23 cellular contexts compared by ENCODE assay signal in genomic region chr1:75811211-75811981, GRCh38. TPM values are rescaled to one million over a fixed set of nuclear protein-coding genes. Genes with fewer than 3 reads are reported as not detected.
DNase-seq lines count a peak whose midpoint lies in the region; ATAC-seq and TF ChIP-seq lines count a peak whose summit lies in the region.
"Had no signal": no experiment of that assay in that cellular context is flagged by ENCODE, and none has a peak within 500 bp of the region (broad histone marks: within the 10 kb centered on the region; RNA-seq: fewer than 3 reads in every experiment).

No MANE protein-coding gene starts in this region.

- CTCF ChIA-PET in SK-N-SH (lab: Yijun Ruan, JAX): no interaction called here

- H2AFZ ChIP-seq in SK-N-SH (ENCODE audit: low read depth) (peak overlapping the region; percentile 43; the same call in 1 of the 2 replicates), osteoblast (ENCODE audit: low read length) (no peak overlapping the region)

- H3K4me1 ChIP-seq in SK-N-SH (ENCODE audit: control insufficient read depth in 1 of 2, insufficient read depth in 2 of 2, low read depth in 1 of 2, low read length in 1 of 2) (peaks cover 0 to 16% of the 10 kb centered on the region in 2 experiments; a peak in 2 of 4 replicates), osteoblast (ENCODE audit: insufficient read depth, low read length) (no peaks in the 10 kb centered on the region)
- H3K4me1 ChIP-seq: upper lobe of left lung had no signal

- ATAC-seq in left cardiac atrium: no peak
- ATAC-seq: activated CD4-positive, CD25-positive, alpha-beta regulatory T cell treated with anti-CD3 and anti-CD28 coated beads, Interleukin-2, amount 50 U/mL, for 24 hours; activated CD8-positive, alpha-beta T cell treated with anti-CD3 and anti-CD28 coated beads for 36 hours had no signal

- H4K20me1 ChIP-seq in SK-N-SH (ENCODE audit: insufficient read depth) (no peaks in the 10 kb centered on the region), osteoblast (ENCODE audit: insufficient read depth, low read length) (no peaks in the 10 kb centered on the region)

- H3K9ac ChIP-seq in SK-N-SH: no peak overlapping the region

- H3K9me3 ChIP-seq in SK-N-SH (no peaks in the 10 kb centered on the region), osteoblast (ENCODE audit: low read depth, low read length) (no peaks in the 10 kb centered on the region)
- H3K9me3 ChIP-seq: upper lobe of left lung had no signal

- WGBS in SK-N-SH (ENCODE audit: low lambda C conversion rate): 16% methylated on average over 1 of the region's 1 CpG

- H3K36me3 ChIP-seq in SK-N-SH (replicated peaks in 1 of 2; ENCODE audit: control insufficient read depth in 1 of 2, insufficient read depth in 2 of 2, low read length in 1 of 2): no peaks in the 10 kb centered on the region
- no peaks in the 10 kb centered on the region for H3K36me3 ChIP-seq in osteoblast (ENCODE audit: insufficient read depth, low read length)
- H3K36me3 ChIP-seq: upper lobe of left lung had no signal

- TF ChIP-seq CTCF in SK-N-SH (IDR thresholded peaks at IDR 0.05): no peak
- TF ChIP-seq CTCF in osteoblast (IDR thresholded peaks at IDR 0.05; ENCODE audit: extremely low read depth, low read depth, low read length): no peak

- DNase-seq in HCEC 1CT (peak; percentile 62), SK-N-SH (no peak), fibroblast of peridontal ligament (ENCODE audit: extremely low read depth) (peak; percentile 18), osteoblast (ENCODE audit: insufficient read length, low spot score, missing footprints) (peak; percentile 75), SW480 (ENCODE audit: low spot score) (no peak), SIG-M5 treated with dmso at 0.1 percent for 504 hours (lab: John Stamatoyannopoulos, UW; ENCODE audit: unreplicated experiment) (no peak), left cardiac atrium (no peak)
- DNase-seq in stimulated activated naive CD4-positive, alpha-beta T cell (lab: John Stamatoyannopoulos, UW): no peak
- DNase-seq: activated CD8-positive, alpha-beta T cell treated with anti-CD3 and anti-CD28 coated beads for 36 hours; activated effector memory CD4-positive, alpha-beta T cell treated with anti-CD3 and anti-CD28 coated beads, Interleukin-2, amount 50 U/mL, for 16 hours; activated naive CD8-positive, alpha-beta T cell treated with anti-CD3 and anti-CD28 coated beads, Interleukin-2, amount 10 ng/mL, durations not matched to agents 7 days and 5 days; AML-193; CD8-positive, alpha-beta memory T cell; cerebellar nuclear complex; erythroblast; kidney; mammary epithelial cell; NCI-H1092; NCI-H187; upper lobe of left lung had no signal

- no peak for TF ChIP-seq RAD21 in SK-N-SH (IDR thresholded peaks at IDR 0.05; ENCODE audit: low read length)

- intact Hi-C loops in left cardiac atrium (cut with DNase I): no loop called here

- H3K27ac ChIP-seq in SK-N-SH (ENCODE audit: low read depth in 2 of 2, low read length in 1 of 2): peak overlapping the region in 1 of 2 experiments; percentile 48; a peak in 2 of 4 replicates
- H3K27ac ChIP-seq in osteoblast (ENCODE audit: low read depth, low read length): no peak overlapping the region
- H3K27ac ChIP-seq: upper lobe of left lung had no signal

- no peak overlapping the region for H3K4me3 ChIP-seq in SK-N-SH (ENCODE audit: low read depth in 2 of 2, low read length in 1 of 2)
- H3K4me3 ChIP-seq in osteoblast (ENCODE audit: insufficient read depth, low read length): no peak overlapping the region
- H3K4me3 ChIP-seq: skin epidermis, upper lobe of left lung had no signal

- H3K79me2 ChIP-seq in SK-N-SH (ENCODE audit: insufficient read depth) (no peaks in the 10 kb centered on the region), osteoblast (ENCODE audit: insufficient read depth, low read length) (no peaks in the 10 kb centered on the region)

- H3K27me3 ChIP-seq in SK-N-SH (ENCODE audit: insufficient read depth) (no peaks in the 10 kb centered on the region), osteoblast (ENCODE audit: insufficient read depth, low read length) (no peaks in the 10 kb centered on the region)
- H3K27me3 ChIP-seq: upper lobe of left lung had no signal

- POLR2A ChIA-PET in SK-N-SH (lab: Yijun Ruan, JAX): no interaction called here

- TF ChIP-seq EP300 in SK-N-SH (IDR thresholded peaks at IDR 0.05; ENCODE audit: borderline replicate concordance in 1 of 2, low read depth in 1 of 2, low read length in 1 of 2): no peak

- H3K9me2 ChIP-seq in SK-N-SH: no peaks in the 10 kb centered on the region

- H3K4me2 ChIP-seq in SK-N-SH: peak overlapping the region; percentile 22; the same call in 1 of the 2 replicates
- H3K4me2 ChIP-seq in osteoblast (ENCODE audit: insufficient read depth, low read length): no peak overlapping the region

- H3F3A ChIP-seq in SK-N-SH (replicated peaks; ENCODE audit: insufficient read depth): peaks cover 15% of the 10 kb centered on the region

TF ChIP-seq in SK-N-SH, 30 proteins besides CTCF, POLR2A, EP300 and RAD21 (continues in another document):
- TF ChIP-seq SMC3 (IDR thresholded peaks at IDR 0.05; ENCODE audit: low read depth, low read length): no peak
- TF ChIP-seq TCF12 (IDR thresholded peaks at IDR 0.05): peak; percentile 35; the same call in 1 of the 2 replicates
- TF ChIP-seq FOXJ3 (CRISPR knock-in tag; IDR thresholded peaks at IDR 0.05): no peak
- no peak for TF ChIP-seq RCOR1 (IDR thresholded peaks at IDR 0.05; ENCODE audit: low read length)
- no peak for TF ChIP-seq SIN3A (IDR thresholded peaks at IDR 0.05; ENCODE audit: borderline replicate concordance, low read depth, low read length)
- TF ChIP-seq USF1 (IDR thresholded peaks at IDR 0.05; ENCODE audit: borderline replicate concordance, low read depth): no peak
- TF ChIP-seq CHD2 (IDR thresholded peaks at IDR 0.05; ENCODE audit: low read length, partially characterized antibody): no peak
- TF ChIP-seq JUND (IDR thresholded peaks at IDR 0.05): 0 out of 2 replicates have a peak, but pooled peaks have one; percentile 6
- TF ChIP-seq EZH2phosphoT487 (IDR thresholded peaks at IDR 0.05; ENCODE audit: borderline replicate concordance, low read depth): no peak
- no peak for TF ChIP-seq NRF1 (IDR thresholded peaks at IDR 0.05; ENCODE audit: low read depth, low read length)
- TF ChIP-seq IRF3 (IDR thresholded peaks at IDR 0.05; ENCODE audit: low read depth, low read length): no peak
- TF ChIP-seq TEAD4 (IDR thresholded peaks at IDR 0.05; ENCODE audit: borderline replicate concordance, insufficient read depth): no peak
- TF ChIP-seq POLR2AphosphoS5 (IDR thresholded peaks at IDR 0.05; ENCODE audit: low read depth, low read length): no peak
- no peak for TF ChIP-seq ZBTB33 (IDR thresholded peaks at IDR 0.05; ENCODE audit: borderline replicate concordance, low read depth)
- no peak for TF ChIP-seq MAX (IDR thresholded peaks at IDR 0.05; ENCODE audit: low read depth)
- no peak for TF ChIP-seq RFX5 (IDR thresholded peaks at IDR 0.05; ENCODE audit: low read length)
- no peak for TF ChIP-seq FOXM1 (IDR thresholded peaks at IDR 0.05; ENCODE audit: low read depth)
- TF ChIP-seq GABPA (IDR thresholded peaks at IDR 0.05; ENCODE audit: low read depth): no peak
- TF ChIP-seq ELF1 (IDR thresholded peaks at IDR 0.05): no peak
- no peak for TF ChIP-seq GATA2 (CRISPR knock-in tag; IDR thresholded peaks at IDR 0.05)

RNA-seq across cellular contexts. Expression of gene MSH4, which starts 14.7 kb away (rescaled TPM):
- polyA plus RNA-seq in SK-N-SH (2012; rRNA removed): not detected in 2 replicates
- polyA plus RNA-seq in SK-N-SH (2012; cell fraction: cytosol; rRNA removed): 0.01 TPM in 2 replicates
- 0.04 TPM in 2 replicates for polyA plus RNA-seq in SK-N-SH (2012; cell fraction: nucleus; rRNA removed)
- under 0.01 and 0.29 TPM in 2 replicates for total RNA-seq in osteoblast
- under 1 TPM; 0.29 to 0.44 TPM for total RNA-seq in left cardiac atrium
- total RNA-seq: glomerular endothelial cell had no signal
- polyA plus RNA-seq: CD8-positive, alpha-beta memory T cell had no signal

RNA-seq across cellular contexts. Expression of gene RABGGTB, which starts 25.3 kb away (rescaled TPM):
- 59.0 and 95.5 TPM in 2 replicates for polyA plus RNA-seq in SK-N-SH (2012; rRNA removed)
- polyA plus RNA-seq in SK-N-SH (2012; cell fraction: cytosol; rRNA removed): 66.3 and 98.2 TPM in 2 replicates
- polyA plus RNA-seq in SK-N-SH (2012; cell fraction: nucleus; rRNA removed): 99.7 and 242 TPM in 2 replicates
- total RNA-seq in osteoblast (66.0 and 76.0 TPM in 2 replicates), left cardiac atrium (10 to 100 TPM; 46.8 to 71.8 TPM)

Comparison
In these comparisons a context has a peak if more than half of its experiments do, and no peak if none do; other contexts are left out.
1. DNase-seq: peak in HCEC 1CT (single experiment), fibroblast of peridontal ligament (single experiment) and osteoblast (single experiment); none in SK-N-SH (single experiment), SW480 (single experiment), SIG-M5 treated with dmso at 0.1 percent for 504 hours (single experiment), left cardiac atrium (single experiment) and stimulated activated naive CD4-positive, alpha-beta T cell (0 of 6).